22 cellular contexts compared by ENCODE assay signal in genomic region chr2:116487336-116487735, GRCh38.
"Had no signal": no experiment of that assay in that cellular context is flagged by ENCODE, and none has a peak within 500 bp of the region (broad histone marks: within the 10 kb centered on the region; RNA-seq: fewer than 3 reads in every experiment).

No MANE protein-coding gene starts in this region.

- FAIRE-seq: HTR-8/SVneo, K562 had no signal

- DNase-seq: Kasumi-1, MM.1S, NCI-H1105, NCI-H1417, NCI-H1436 treated with DMSO at 0.1 percent for 48 hours, NCI-H1694, NCI-H187 treated with DMSO at 0.1 percent for 48 hours, NCI-H2029 treated with DMSO at 0.1 percent for 48 hours, NCI-H2227 treated with DMSO at 0.1 percent for 48 hours, NCI-H446, NCI-H510A, NCI-H526, NCI-H748 treated with DMSO at 0.1 percent for 48 hours, Right ventricle myocardium superior, RPMI8226, SIG-M5, SK-N-SH, SW 1271, T-cell had no signal

- ATAC-seq: K562, Panc1, T-cell had no signal
